24 cellular contexts compared by ENCODE assay signal in genomic region chr3:197490659-197491058, GRCh38.
DNase-seq lines count a peak whose midpoint lies in the region; TF ChIP-seq lines count a peak whose summit lies in the region.
"Had no signal": no experiment of that assay in that cellular context is flagged by ENCODE, and none has a peak within 500 bp of the region (broad histone marks: within the 10 kb centered on the region; RNA-seq: fewer than 3 reads in every experiment).

No MANE protein-coding gene starts in this region.

- H3K4me1 ChIP-seq in mesenchymal stem cell (ENCODE audit: control insufficient read depth, insufficient read depth, low read depth, low read length) (peaks cover 33% of the 10 kb centered on the region), skeletal muscle satellite cell (ENCODE audit: control insufficient read depth, insufficient read depth, low read length) (peaks cover 72% of the 10 kb centered on the region)

- H3K36me3 Mint-ChIP-seq in HFFc6 (ENCODE audit: low read depth): no peaks in the 10 kb centered on the region
- H3K36me3 Mint-ChIP-seq in brain: no peaks in the 10 kb centered on the region
- no peaks in the 10 kb centered on the region for H3K36me3 Mint-ChIP-seq in progenitor cell of endocrine pancreas (ENCODE audit: insufficient read depth)
- H3K36me3 Mint-ChIP-seq: CD8-positive, alpha-beta memory T cell had no signal

- H3K4me1 Mint-ChIP-seq in HFFc6 (ENCODE audit: low read depth) (peaks cover 73% of the 10 kb centered on the region), brain (peaks cover 68% of the 10 kb centered on the region), progenitor cell of endocrine pancreas (ENCODE audit: low read depth) (peaks cover 9% of the 10 kb centered on the region)
- H3K4me1 Mint-ChIP-seq: CD8-positive, alpha-beta memory T cell had no signal

- H3K9ac ChIP-seq in mesenchymal stem cell (ENCODE audit: low read length) (no peak overlapping the region), skeletal muscle satellite cell (ENCODE audit: low read depth, low read length) (peak overlapping the region; percentile 79)

- H2BK120ac ChIP-seq in mesenchymal stem cell (ENCODE audit: low read depth, low read length): no peak overlapping the region

- H2AK5ac ChIP-seq in mesenchymal stem cell (ENCODE audit: low read length, severe bottlenecking): peak overlapping the region; percentile 20

- H4K8ac ChIP-seq in mesenchymal stem cell (ENCODE audit: low read length): peak overlapping the region; percentile 5

- H3K4me3 Mint-ChIP-seq in HFFc6: peak overlapping the region; percentile 79
- H3K4me3 Mint-ChIP-seq in brain: no peak overlapping the region
- H3K4me3 Mint-ChIP-seq in progenitor cell of endocrine pancreas (ENCODE audit: low read depth): no peak overlapping the region
- H3K4me3 Mint-ChIP-seq: activated B cell treated with CpG ODN at 0.5 μM for 24 hours; activated CD8-positive, alpha-beta T cell treated with anti-CD3 and anti-CD28 coated beads for 36 hours; CD8-positive, alpha-beta memory T cell; endodermal cell had no signal

- H3K9me3 ChIP-seq in mesenchymal stem cell (ENCODE audit: control insufficient read depth, low read length) (no peaks in the 10 kb centered on the region), skeletal muscle satellite cell (replicated peaks; ENCODE audit: low read length) (no peaks in the 10 kb centered on the region)
- H3K9me3 ChIP-seq: colonic mucosa, Peyer's patch had no signal

- no peak for TF ChIP-seq CTCF in HFFc6 (IDR thresholded peaks at IDR 0.05)
- no peak for TF ChIP-seq CTCF in brain (conservative IDR thresholded peaks at IDR 0.05)
- TF ChIP-seq CTCF in progenitor cell of endocrine pancreas (IDR thresholded peaks at IDR 0.05; ENCODE audit: unreplicated experiment): no peak

- H2BK12ac ChIP-seq in mesenchymal stem cell (ENCODE audit: low read length in 2 of 2): no peak overlapping the region

- H2BK15ac ChIP-seq in mesenchymal stem cell (ENCODE audit: low read depth, poor library complexity, severe bottlenecking): peak overlapping the region; percentile 15

- peak overlapping the region; percentile 67 for H4K91ac ChIP-seq in mesenchymal stem cell (ENCODE audit: low read length)

- H3K27me3 ChIP-seq in mesenchymal stem cell (ENCODE audit: control insufficient read depth in 1 of 2, insufficient read depth in 1 of 2, low read length in 2 of 2) (peaks cover 0 to 42% of the 10 kb centered on the region in 2 experiments), skeletal muscle satellite cell (ENCODE audit: control insufficient read depth, insufficient read depth, low read length) (no peaks in the 10 kb centered on the region)
- H3K27me3 ChIP-seq: colonic mucosa, Peyer's patch had no signal

- 82% methylated on average over 7 of the region's 7 CpGs for WGBS in mesenchymal stem cell

- H3K9me3 Mint-ChIP-seq in HFFc6: no peaks in the 10 kb centered on the region
- H3K9me3 Mint-ChIP-seq in brain: peaks cover 0 to 4% (median 0%) of the 10 kb centered on the region in 5 experiments
- no peaks in the 10 kb centered on the region for H3K9me3 Mint-ChIP-seq in progenitor cell of endocrine pancreas (ENCODE audit: low read depth)
- H3K9me3 Mint-ChIP-seq: activated B cell treated with CpG ODN at 0.5 μM for 24 hours; activated CD8-positive, alpha-beta T cell treated with anti-CD3 and anti-CD28 coated beads for 36 hours; CD8-positive, alpha-beta memory T cell; endodermal cell had no signal

- H3K36me3 ChIP-seq in mesenchymal stem cell (ENCODE audit: control insufficient read depth in 1 of 2, insufficient read depth in 2 of 2, low read depth in 1 of 2, low read length in 2 of 2) (no peaks in the 10 kb centered on the region), skeletal muscle satellite cell (ENCODE audit: insufficient read depth, low read length) (no peaks in the 10 kb centered on the region)
- H3K36me3 ChIP-seq: colonic mucosa, Peyer's patch had no signal

- H3K14ac ChIP-seq in mesenchymal stem cell (ENCODE audit: low read length in 2 of 2): no peak overlapping the region

- H3K27ac Mint-ChIP-seq in HFFc6: peak overlapping the region; percentile 96
- peak overlapping the region in 4 of 5 experiments; percentile 63 to 77 (median 67) for H3K27ac Mint-ChIP-seq in brain
- no peak overlapping the region for H3K27ac Mint-ChIP-seq in progenitor cell of endocrine pancreas
- H3K27ac Mint-ChIP-seq: activated B cell treated with CpG ODN at 0.5 μM for 24 hours; activated CD8-positive, alpha-beta T cell treated with anti-CD3 and anti-CD28 coated beads for 36 hours; endodermal cell had no signal

- H3K4ac ChIP-seq in mesenchymal stem cell (ENCODE audit: low read depth in 1 of 2, low read length in 2 of 2): no peak overlapping the region

- H2AFZ ChIP-seq in mesenchymal stem cell (ENCODE audit: low read depth, low read length): no peak overlapping the region

- H3K23ac ChIP-seq in mesenchymal stem cell (ENCODE audit: low read length in 2 of 2): no peak overlapping the region

- H3K27me3 Mint-ChIP-seq in HFFc6 (ENCODE audit: insufficient read depth) (no peaks in the 10 kb centered on the region; the same call in 1 of the 2 replicates), brain (no peaks in the 10 kb centered on the region), progenitor cell of endocrine pancreas (peaks cover under 1% of the 10 kb centered on the region)
- H3K27me3 Mint-ChIP-seq: activated CD8-positive, alpha-beta T cell treated with anti-CD3 and anti-CD28 coated beads for 36 hours had no signal

- H2BK5ac ChIP-seq in mesenchymal stem cell (ENCODE audit: low read depth, low read length, poor library complexity, severe bottlenecking): peak overlapping the region; percentile 89

- H3K79me1 ChIP-seq in mesenchymal stem cell (replicated peaks; ENCODE audit: low read length, poor library complexity, severe bottlenecking): no peaks in the 10 kb centered on the region

- no peak for DNase-seq in HFFc6
- no peak for DNase-seq in mesenchymal stem cell
- DNase-seq in NCI-H1694 treated with DMSO at 0.1 percent for 48 hours (lab: John Stamatoyannopoulos, UW): no peak
- DNase-seq in NCI-H1436 treated with DMSO at 0.1 percent for 48 hours (lab: John Stamatoyannopoulos, UW): no peak
- DNase-seq in progenitor cell of endocrine pancreas (ENCODE audit: low spot score, unreplicated experiment): no peak
- no peak for DNase-seq in DMS114 treated with DMSO at 0.1 percent for 48 hours (lab: John Stamatoyannopoulos, UW; ENCODE audit: unreplicated experiment)
- DNase-seq: activated B cell treated with CpG ODN at 0.5 μM for 24 hours; activated CD8-positive, alpha-beta T cell treated with anti-CD3 and anti-CD28 coated beads for 36 hours; activated gamma-delta T cell; AML-193; CD8-positive, alpha-beta memory T cell; colonic mucosa; left cardiac atrium; NCI-H1105 treated with DMSO at 0.1 percent for 48 hours; NCI-H2107; NK-92 treated with Interleukin-12 subunit alpha and Interleukin-12 subunit beta, amount 100 ng/mL, for 24 hours; Peyer's patch; stimulated activated CD4-positive, alpha-beta T cell treated with anti-CD3 and anti-CD28 coated beads, Interleukin-4, amount 100 ng/mL, for 24 hours; stimulated activated naive CD4-positive, alpha-beta T cell treated with Interleukin-2 at 50 U/mL for 16 hours; T-helper 9 cell had no signal

- peak overlapping the region; percentile 92 for H3K27ac ChIP-seq in mesenchymal stem cell (ENCODE audit: low read length, poor library complexity, severe bottlenecking)
- H3K27ac ChIP-seq: colonic mucosa, Peyer's patch had no signal

- peak overlapping the region; percentile 38 to 47 for H3K18ac ChIP-seq in mesenchymal stem cell (ENCODE audit: low read depth in 1 of 2, low read length in 2 of 2)

- H3K4me2 ChIP-seq in mesenchymal stem cell (ENCODE audit: low read length, poor library complexity, severe bottlenecking): no peak overlapping the region
- peak overlapping the region; percentile 1 for H3K4me2 ChIP-seq in skeletal muscle satellite cell (ENCODE audit: low read length)

- H3K4me3 ChIP-seq in mesenchymal stem cell (ENCODE audit: insufficient read depth in 1 of 2, low read depth in 1 of 2, low read length in 2 of 2): no peak overlapping the region
- no peak overlapping the region for H3K4me3 ChIP-seq in skeletal muscle satellite cell (ENCODE audit: low read length)
- H3K4me3 ChIP-seq: colonic mucosa, GM12878, Peyer's patch had no signal
